Comparison of ENCODE assay signal across 1 cellular context in genomic region chr10:124512600-124512999, GRCh38.
TF ChIP-seq lines count a peak whose summit lies in the region.

No MANE protein-coding gene starts in this region.

TF ChIP-seq in K562, 482 proteins besides CTCF, POLR2A, EP300 and RAD21 (continued from another document):
- TF ChIP-seq MYBL2 (IDR thresholded peaks at IDR 0.05; ENCODE audit: low read depth) (no peak), MYBL2 (CRISPR knock-in tag; IDR thresholded peaks at IDR 0.05; ENCODE audit: borderline replicate concordance) (no peak), ZFP1 (CRISPR knock-in tag; IDR thresholded peaks at IDR 0.05) (no peak), MAX (CRISPR knock-in tag; IDR thresholded peaks at IDR 0.05) (no peak), TFAM (CRISPR knock-in tag; conservative IDR thresholded peaks at IDR 0.05) (no peak), RBFOX2 (IDR thresholded peaks at IDR 0.05; ENCODE audit: low read depth, low read length) (no peak), FOXK1 (CRISPR knock-in tag; IDR thresholded peaks at IDR 0.05; ENCODE audit: borderline replicate concordance) (no peak), ZNF175 (CRISPR knock-in tag; IDR thresholded peaks at IDR 0.05; ENCODE audit: low read depth) (no peak), TCFL5 (CRISPR knock-in tag; conservative IDR thresholded peaks at IDR 0.05) (no peak), NR1H2 (CRISPR knock-in tag; IDR thresholded peaks at IDR 0.05) (no peak), ESRRA (IDR thresholded peaks at IDR 0.05; ENCODE audit: borderline replicate concordance, low read depth) (peak; percentile 82), RBM25 (IDR thresholded peaks at IDR 0.05; ENCODE audit: low read depth, low read length, severe bottlenecking) (peak; percentile 30), HDAC3 (IDR thresholded peaks at IDR 0.05; ENCODE audit: borderline replicate concordance, partially characterized antibody) (no peak), ZBTB33 (CRISPR knock-in tag; IDR thresholded peaks at IDR 0.05) (peak; percentile 44; the same call in 1 of the 2 replicates)
TF ChIP-seq in K562: peak in this region for 3.
